ENCODE assay signal across 1 cellular context in genomic region chr20:57708694-57709673, GRCh38.
A peak's percentile ranks its signal among the peaks of the same experiment; 100 is the strongest.
TF ChIP-seq lines count a peak whose summit lies in the region.

No MANE protein-coding gene starts in this region.

TF ChIP-seq in HCT116, 20 proteins besides CTCF, POLR2A, EP300 and RAD21 (continued from another document):
- TF ChIP-seq REST (IDR thresholded peaks at IDR 0.05; ENCODE audit: low read depth) = no peak
- no peak for TF ChIP-seq EGR1 (IDR thresholded peaks at IDR 0.05; ENCODE audit: low read depth)
- TF ChIP-seq FOSL1 (IDR thresholded peaks at IDR 0.05; ENCODE audit: low read depth) = no peak
- TF ChIP-seq SIN3A (IDR thresholded peaks at IDR 0.05; ENCODE audit: low read depth) = no peak
- 0 out of 2 replicates have a peak, but pooled peaks have one; percentile 82 for TF ChIP-seq EZH2phosphoT487 (IDR thresholded peaks at IDR 0.05; ENCODE audit: borderline replicate concordance)
